1 cellular context compared by ENCODE assay signal in genomic region chr10:101136007-101136707, GRCh38.
A peak's percentile ranks its signal among the peaks of the same experiment; 100 is the strongest.
TF ChIP-seq lines count a peak whose summit lies in the region.

No MANE protein-coding gene starts in this region.

TF ChIP-seq in H1, 55 proteins besides CTCF, POLR2A, EP300 and RAD21:
- TF ChIP-seq CTBP2 (IDR thresholded peaks at IDR 0.05; ENCODE audit: borderline replicate concordance, insufficient read depth, insufficient read length, low read length): peak; percentile 30
- peak; percentile 97 for TF ChIP-seq EZH2 (IDR thresholded peaks at IDR 0.05; ENCODE audit: low read depth, low read length, severe bottlenecking)
- peak; percentile 60; the same call in 1 of the 2 replicates for TF ChIP-seq JUND (IDR thresholded peaks at IDR 0.05; ENCODE audit: low read length)
- peak; percentile 52; the same call in 1 of the 2 replicates for TF ChIP-seq CBX8 (IDR thresholded peaks at IDR 0.05; ENCODE audit: borderline replicate concordance, low read depth, low read length)
- TF ChIP-seq SUZ12 (IDR thresholded peaks at IDR 0.05; ENCODE audit: low read length): peak; percentile 99
- peak; percentile 81 for TF ChIP-seq RNF2 (IDR thresholded peaks at IDR 0.05; ENCODE audit: borderline replicate concordance, low read depth, low read length, missing control alignments, poor library complexity, severe bottlenecking)
- no peak for TF ChIP-seq BRCA1 (IDR thresholded peaks at IDR 0.05; ENCODE audit: low read depth, low read length)
- TF ChIP-seq SIX5 (IDR thresholded peaks at IDR 0.05; ENCODE audit: low read depth, low read length): no peak
